In the genomic region with DNA sequence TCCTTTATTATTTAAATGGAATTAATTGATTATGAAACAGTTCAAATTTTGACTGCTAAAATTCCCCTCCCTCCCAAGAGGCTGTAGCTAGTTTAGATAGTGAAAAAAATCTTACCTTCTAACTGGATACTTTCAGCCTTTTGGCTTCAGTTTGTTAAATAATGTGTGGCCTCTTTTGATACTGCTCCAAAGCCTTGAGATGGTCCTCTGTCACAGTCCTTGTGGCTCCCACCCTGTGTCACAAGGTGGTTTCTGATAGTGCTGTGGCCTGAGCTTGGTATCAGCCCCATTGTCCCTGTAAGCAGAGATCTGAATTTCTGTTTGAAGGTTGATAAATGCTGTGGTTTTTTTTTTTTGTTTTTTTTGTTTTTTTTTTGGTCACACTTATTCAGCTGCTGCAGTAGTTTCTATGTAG, we compare ENCODE assay signal across 1 cellular context.
TF ChIP-seq lines count a peak whose summit lies in the region.

No MANE protein-coding gene starts in this region.

TF ChIP-seq in GM12878, 131 proteins besides CTCF, POLR2A, EP300 and RAD21 (continued from another document):
- TF ChIP-seq, protein P1, sequence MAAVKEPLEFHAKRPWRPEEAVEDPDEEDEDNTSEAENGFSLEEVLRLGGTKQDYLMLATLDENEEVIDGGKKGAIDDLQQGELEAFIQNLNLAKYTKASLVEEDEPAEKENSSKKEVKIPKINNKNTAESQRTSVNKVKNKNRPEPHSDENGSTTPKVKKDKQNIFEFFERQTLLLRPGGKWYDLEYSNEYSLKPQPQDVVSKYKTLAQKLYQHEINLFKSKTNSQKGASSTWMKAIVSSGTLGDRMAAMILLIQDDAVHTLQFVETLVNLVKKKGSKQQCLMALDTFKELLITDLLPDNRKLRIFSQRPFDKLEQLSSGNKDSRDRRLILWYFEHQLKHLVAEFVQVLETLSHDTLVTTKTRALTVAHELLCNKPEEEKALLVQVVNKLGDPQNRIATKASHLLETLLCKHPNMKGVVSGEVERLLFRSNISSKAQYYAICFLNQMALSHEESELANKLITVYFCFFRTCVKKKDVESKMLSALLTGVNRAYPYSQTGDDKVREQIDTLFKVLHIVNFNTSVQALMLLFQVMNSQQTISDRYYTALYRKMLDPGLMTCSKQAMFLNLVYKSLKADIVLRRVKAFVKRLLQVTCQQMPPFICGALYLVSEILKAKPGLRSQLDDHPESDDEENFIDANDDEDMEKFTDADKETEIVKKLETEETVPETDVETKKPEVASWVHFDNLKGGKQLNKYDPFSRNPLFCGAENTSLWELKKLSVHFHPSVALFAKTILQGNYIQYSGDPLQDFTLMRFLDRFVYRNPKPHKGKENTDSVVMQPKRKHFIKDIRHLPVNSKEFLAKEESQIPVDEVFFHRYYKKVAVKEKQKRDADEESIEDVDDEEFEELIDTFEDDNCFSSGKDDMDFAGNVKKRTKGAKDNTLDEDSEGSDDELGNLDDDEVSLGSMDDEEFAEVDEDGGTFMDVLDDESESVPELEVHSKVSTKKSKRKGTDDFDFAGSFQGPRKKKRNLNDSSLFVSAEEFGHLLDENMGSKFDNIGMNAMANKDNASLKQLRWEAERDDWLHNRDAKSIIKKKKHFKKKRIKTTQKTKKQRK (IDR thresholded peaks at IDR 0.05; ENCODE audit: low read depth, low read length): no peak
- TF ChIP-seq POU2F2 (IDR thresholded peaks at IDR 0.05; ENCODE audit: borderline replicate concordance, low read depth, low read length) (no peak), SMAD1 (IDR thresholded peaks at IDR 0.05; ENCODE audit: low read depth, partially characterized antibody) (no peak), ZNF384 (IDR thresholded peaks at IDR 0.05; ENCODE audit: borderline replicate concordance, low read depth, low read length) (peak; percentile 94), NRF1 (conservative IDR thresholded peaks at IDR 0.05; ENCODE audit: low read depth, low read length) (no peak), FOXK2 (IDR thresholded peaks at IDR 0.05) (no peak), MTA2 (IDR thresholded peaks at IDR 0.05; ENCODE audit: low read depth) (peak; percentile 38; the same call in 1 of the 2 replicates), ATF7 (IDR thresholded peaks at IDR 0.05; ENCODE audit: low read depth) (peak; percentile 52; the same call in 1 of the 2 replicates), HDGF (IDR thresholded peaks at IDR 0.05) (no peak), PAX8 (IDR thresholded peaks at IDR 0.05) (no peak), CREM (IDR thresholded peaks at IDR 0.05; ENCODE audit: low read depth) (no peak), WRNIP1 (IDR thresholded peaks at IDR 0.05; ENCODE audit: borderline replicate concordance, low read depth, low read length) (no peak), ESRRA (IDR thresholded peaks at IDR 0.05; ENCODE audit: low read length) (no peak), NFXL1 (IDR thresholded peaks at IDR 0.05; ENCODE audit: borderline replicate concordance) (no peak)
